ENCODE assay signal across 10 cellular contexts in genomic region chr17:71423871-71424546, GRCh38.
A peak's percentile ranks its signal among the peaks of the same experiment; 100 is the strongest.
DNase-seq lines count a peak whose midpoint lies in the region; ATAC-seq and TF ChIP-seq lines count a peak whose summit lies in the region.
"Had no signal": no experiment of that assay in that cellular context is flagged by ENCODE, and none has a peak within 500 bp of the region (broad histone marks: within the 10 kb centered on the region; RNA-seq: fewer than 3 reads in every experiment).

No MANE protein-coding gene starts in this region.

- peak; percentile 24 for DNase-seq in ACHN
- DNase-seq in HCT116 (ENCODE audit: low read depth, low spot score) = peak; percentile 98
- peak; percentile 57 for DNase-seq in NCI-H345 treated with DMSO at 0.1 percent for 48 hours (lab: John Stamatoyannopoulos, UW; ENCODE audit: unreplicated experiment)
- DNase-seq in choroid plexus epithelial cell (ENCODE audit: low read depth) = peak; percentile 52
- DNase-seq in foreskin melanocyte = no peak
- DNase-seq in posterior cingulate gyrus = no peak
- DNase-seq: adrenal gland; stimulated activated naive CD4-positive, alpha-beta T cell treated with Interleukin-2 at 50 U/mL for 16 hours had no signal

- no TSS peak for BruUV-seq in HCT116 (replicated peaks; lab: Mats Ljungman, UMichigan)

- intact Hi-C loops in HCT116 (cut with micrococcal nuclease) (loop anchor here (1.0 to 10.0 kb wide), 2 partner anchors 11 to 61 kb away; no protein-coding TSS in a partner anchor), posterior cingulate gyrus (cut with DNase I) (no loop called here)

- no peaks in the 10 kb centered on the region for H3K27me3 ChIP-seq in HCT116 (ENCODE audit: insufficient read depth, low read length)
- H3K27me3 ChIP-seq: adrenal gland had no signal

- H2AFZ ChIP-seq in HCT116 (ENCODE audit: low read depth, low read length, poor library complexity, severe bottlenecking) = peak overlapping the region; percentile 76

- peak; percentile 40; the same call in 1 of the 2 replicates for TF ChIP-seq RAD21 in HCT116 (IDR thresholded peaks at IDR 0.05; ENCODE audit: low read depth)

- peak overlapping the region; percentile 63 for H3K4me2 ChIP-seq in HCT116 (ENCODE audit: low read length)

- in situ Hi-C loops in ACHN (cut with HindIII; ENCODE audit: low pct_ligation_motif_present, low pct_unique_long_range_greater_than_20kb, low sequenced_read_pairs) = no loop called here

- POLR2A ChIA-PET in HCT116 (lab: Charles Lee) = interaction anchor here (1.2 kb wide), 1 partner anchor 12 kb away, joined by 3 read pairs; no protein-coding TSS in a partner anchor

- peaks cover 0 to 11% of the 10 kb centered on the region in 2 experiments; a peak in 1 of 4 replicates for H3K36me3 ChIP-seq in HCT116 (ENCODE audit: control insufficient read depth in 1 of 2, insufficient read depth in 2 of 2, low read length in 2 of 2)
- H3K36me3 ChIP-seq: adrenal gland had no signal

- TF ChIP-seq CTCF in HCT116 (IDR thresholded peaks at IDR 0.05 in 2 of 3, conservative IDR thresholded peaks at IDR 0.05 in 1 of 3; ENCODE audit: borderline replicate concordance in 1 of 3, insufficient read depth in 1 of 3, low read depth in 2 of 3, low read length in 2 of 3) (peak in 2 of 3 experiments; percentile 8 to 10; a peak in 2 of 6 replicates), choroid plexus epithelial cell (conservative IDR thresholded peaks at IDR 0.05; ENCODE audit: low read depth, low read length) (peak; percentile 7)

- no peaks in the 10 kb centered on the region for H3K9me2 ChIP-seq in HCT116 (ENCODE audit: insufficient read depth)

- CTCF ChIA-PET in HCT116 (lab: Charles Lee) = no interaction called here

- peak; percentile 95 for ATAC-seq in HCT116
- ATAC-seq in HG03378 (IDR thresholded peaks at IDR 0.05; ENCODE audit: unreplicated experiment) = no peak
- ATAC-seq in HG02938 (IDR thresholded peaks at IDR 0.05; ENCODE audit: unreplicated experiment) = no peak

- peaks cover 0 to 6% of the 10 kb centered on the region in 2 experiments; a peak in 1 of 4 replicates for H3K9me3 ChIP-seq in HCT116 (ENCODE audit: control insufficient read depth in 1 of 2, insufficient read depth in 1 of 2, low read depth in 1 of 2, low read length in 2 of 2)
- H3K9me3 ChIP-seq: adrenal gland had no signal

- TF ChIP-seq POLR2A in HCT116 (IDR thresholded peaks at IDR 0.05; ENCODE audit: borderline replicate concordance, extremely low read depth, insufficient read depth, insufficient read length) = no peak

- H3K4me3 ChIP-seq in HCT116 (replicated peaks in 1 of 2; ENCODE audit: low read depth in 1 of 2, low read length in 2 of 2) (peak overlapping the region in 1 of 2 experiments; percentile 12; a peak in 2 of 4 replicates), choroid plexus epithelial cell (ENCODE audit: low read depth, low read length) (no peak overlapping the region)
- H3K4me3 ChIP-seq: adrenal gland had no signal

- peak overlapping the region; percentile 46 for H3K9ac ChIP-seq in HCT116 (ENCODE audit: low read length)

- peaks cover 19 to 28% of the 10 kb centered on the region in 2 experiments for H3K4me1 ChIP-seq in HCT116 (ENCODE audit: control insufficient read depth in 1 of 2, insufficient read depth in 2 of 2, low read length in 2 of 2)
- H3K4me1 ChIP-seq: adrenal gland had no signal

- no peaks in the 10 kb centered on the region for H3K79me2 ChIP-seq in HCT116 (ENCODE audit: insufficient read depth, low read length)

- RAD21 ChIA-PET in HCT116 (lab: Charles Lee; ENCODE audit: low non-redundant PET in 1 of 2, low total read pairs in 2 of 2, uncharacterized antibody in 2 of 2, unreplicated experiment in 2 of 2) = no interaction called here

- H4K20me1 ChIP-seq in HCT116 (ENCODE audit: insufficient read depth) = no peaks in the 10 kb centered on the region

- peak overlapping the region; percentile 60 for H3K27ac ChIP-seq in HCT116 (ENCODE audit: low read depth, low read length)
- H3K27ac ChIP-seq: adrenal gland had no signal

TF ChIP-seq in HCT116, 20 proteins besides CTCF, POLR2A, EP300 and RAD21:
- peak; percentile 86 for TF ChIP-seq ZBTB33 (IDR thresholded peaks at IDR 0.05; ENCODE audit: extremely low read depth, insufficient replicate concordance, low read length)
- TF ChIP-seq ZFX (IDR thresholded peaks at IDR 0.05) = no peak
- TF ChIP-seq SIN3A (IDR thresholded peaks at IDR 0.05; ENCODE audit: low read depth) = peak; percentile 96
- no peak for TF ChIP-seq EZH2phosphoT487 (IDR thresholded peaks at IDR 0.05; ENCODE audit: borderline replicate concordance)
- TF ChIP-seq FOSL1 (IDR thresholded peaks at IDR 0.05; ENCODE audit: low read depth) = peak; percentile 97
- no peak; the same call in 1 of the 2 replicates for TF ChIP-seq ELF1 (IDR thresholded peaks at IDR 0.05; ENCODE audit: borderline replicate concordance, low read depth)
- TF ChIP-seq EZH2 (IDR thresholded peaks at IDR 0.05) = no peak
- TF ChIP-seq SP1 (IDR thresholded peaks at IDR 0.05; ENCODE audit: low read depth) = peak; percentile 98
- peak; percentile 79 for TF ChIP-seq ATF3 (IDR thresholded peaks at IDR 0.05)
- TF ChIP-seq CEBPB (IDR thresholded peaks at IDR 0.05; ENCODE audit: low read depth) = peak; percentile 94
- TF ChIP-seq SRF (IDR thresholded peaks at IDR 0.05; ENCODE audit: low read depth) = peak; percentile 73
- peak; percentile 14 for TF ChIP-seq YY1 (IDR thresholded peaks at IDR 0.05; ENCODE audit: extremely low read depth, insufficient replicate concordance, low read depth, low read length)
- TF ChIP-seq JUND (IDR thresholded peaks at IDR 0.05) = peak; percentile 99
- peak; percentile 93 for TF ChIP-seq TCF7L2 (IDR thresholded peaks at IDR 0.05; ENCODE audit: borderline replicate concordance, extremely low read depth, insufficient read depth, insufficient read length)
- peak; percentile 40; the same call in 1 of the 2 replicates for TF ChIP-seq EGR1 (IDR thresholded peaks at IDR 0.05; ENCODE audit: low read depth)
- TF ChIP-seq POLR2AphosphoS5 (IDR thresholded peaks at IDR 0.05; ENCODE audit: low read depth, low read length) = peak; percentile 51
- peak; percentile 83 for TF ChIP-seq MAX (IDR thresholded peaks at IDR 0.05)
- no peak for TF ChIP-seq ZNF274 (IDR thresholded peaks at IDR 0.05; ENCODE audit: low read depth, low read length)
- peak; percentile 93 for TF ChIP-seq CBX3 (IDR thresholded peaks at IDR 0.05; ENCODE audit: low read depth)
- TF ChIP-seq REST (IDR thresholded peaks at IDR 0.05; ENCODE audit: low read depth) = no peak

Comparison
In these comparisons a context has a peak if more than half of its experiments do, and no peak if none do; other contexts are left out.
1. DNase-seq: peak in ACHN (single experiment), HCT116 (single experiment), NCI-H345 treated with DMSO at 0.1 percent for 48 hours (single experiment) and choroid plexus epithelial cell (single experiment); none in foreskin melanocyte (single experiment) and posterior cingulate gyrus (0 of 10).